8 cellular contexts compared by ENCODE assay signal in genomic region chr4:27048350-27049100, GRCh38.
DNase-seq lines count a peak whose midpoint lies in the region; ATAC-seq and TF ChIP-seq lines count a peak whose summit lies in the region.

No MANE protein-coding gene starts in this region.

- peaks cover 3% of the 10 kb centered on the region for H3K4me1 ChIP-seq in CD8-positive, alpha-beta T cell (ENCODE audit: insufficient read depth, low read length)

- peak; percentile 97 for TF ChIP-seq CTCF in CD8-positive, alpha-beta T cell (IDR thresholded peaks at IDR 0.05)
- TF ChIP-seq CTCF in GM20000 (IDR thresholded peaks at IDR 0.05; ENCODE audit: extremely low read depth, missing control alignments) (peak; percentile 32), chondrocyte (IDR thresholded peaks at IDR 0.05) (peak; percentile 94)

- DNase-seq in CD8-positive, alpha-beta T cell = no peak
- DNase-seq in GM20000 (ENCODE audit: low spot score) (peak; percentile 32), NCI-H774 (lab: John Stamatoyannopoulos, UW) (peak; percentile 33), chondrocyte (ENCODE audit: low spot score) (no peak), middle frontal gyrus (ENCODE audit: extremely low spot score, low spot score) (peak; percentile 20), HCEC 1CT (no peak)
- no peak for DNase-seq in activated T-helper 2 cell treated with anti-CD3 and anti-CD28 coated beads, Interferon-gamma antibody, Interleukin-2, Interleukin-4, amounts not matched to agents 10 μg/mL and 5 μg/mL and 100 μg/mL, durations not matched to agents 14 hours and 24 hours and 36 hours (ENCODE audit: low spot score)

- H3K4me1 Mint-ChIP-seq in CD8-positive, alpha-beta T cell (ENCODE audit: low read depth) = peaks cover 5% of the 10 kb centered on the region
- peaks cover 6% of the 10 kb centered on the region for H3K4me1 Mint-ChIP-seq in chondrocyte (ENCODE audit: low read depth)
- H3K4me1 Mint-ChIP-seq in activated T-helper 2 cell treated with anti-CD3 and anti-CD28 coated beads, Interferon-gamma antibody, Interleukin-2, Interleukin-4, amounts not matched to agents 10 μg/mL and 5 μg/mL and 100 μg/mL, durations not matched to agents 14 hours and 24 hours and 36 hours (ENCODE audit: low read depth) = peaks cover 3% of the 10 kb centered on the region
- H3K4me1 Mint-ChIP-seq in activated T-helper 17 cell treated with anti-CD3 and anti-CD28 coated beads, Interleukin-2, amount 50 U/mL, for 72 hours = no peaks in the 10 kb centered on the region

- POLR2A ChIA-PET in CD8-positive, alpha-beta T cell (lab: Charles Lee) = no interaction called here

- no peaks in the 10 kb centered on the region for H3K27me3 ChIP-seq in CD8-positive, alpha-beta T cell (ENCODE audit: insufficient read depth, low read length)

- no peaks in the 10 kb centered on the region for H3K9me3 ChIP-seq in CD8-positive, alpha-beta T cell (ENCODE audit: low read length)

- H3K27ac ChIP-seq in CD8-positive, alpha-beta T cell (ENCODE audit: low read depth, low read length) = no peak overlapping the region

- peaks cover 7% of the 10 kb centered on the region for H3K9me3 Mint-ChIP-seq in CD8-positive, alpha-beta T cell
- peaks cover 11% of the 10 kb centered on the region for H3K9me3 Mint-ChIP-seq in chondrocyte (ENCODE audit: low read depth)
- no peaks in the 10 kb centered on the region for H3K9me3 Mint-ChIP-seq in activated T-helper 2 cell treated with anti-CD3 and anti-CD28 coated beads, Interferon-gamma antibody, Interleukin-2, Interleukin-4, amounts not matched to agents 10 μg/mL and 5 μg/mL and 100 μg/mL, durations not matched to agents 14 hours and 24 hours and 36 hours
- peaks cover 4% of the 10 kb centered on the region for H3K9me3 Mint-ChIP-seq in activated T-helper 17 cell treated with anti-CD3 and anti-CD28 coated beads, Interleukin-2, amount 50 U/mL, for 72 hours

- peak overlapping the region; percentile 51 for H3K4me3 Mint-ChIP-seq in CD8-positive, alpha-beta T cell
- H3K4me3 Mint-ChIP-seq in chondrocyte (ENCODE audit: unreplicated experiment) = peak overlapping the region; percentile 31
- H3K4me3 Mint-ChIP-seq in activated T-helper 2 cell treated with anti-CD3 and anti-CD28 coated beads, Interferon-gamma antibody, Interleukin-2, Interleukin-4, amounts not matched to agents 10 μg/mL and 5 μg/mL and 100 μg/mL, durations not matched to agents 14 hours and 24 hours and 36 hours (ENCODE audit: low read depth) = no peak overlapping the region
- no peak overlapping the region for H3K4me3 Mint-ChIP-seq in activated T-helper 17 cell treated with anti-CD3 and anti-CD28 coated beads, Interleukin-2, amount 50 U/mL, for 72 hours

- intact Hi-C loops in CD8-positive, alpha-beta T cell (cut with DNase I, micrococcal nuclease) = no loop called here
- intact Hi-C loops in activated T-helper 2 cell treated with anti-CD3 and anti-CD28 coated beads, Interferon-gamma antibody, Interleukin-2, Interleukin-4, amounts not matched to agents 10 μg/mL and 5 μg/mL and 100 μg/mL, durations not matched to agents 14 hours and 24 hours and 36 hours (cut with micrococcal nuclease) = loop anchor here (5.0 kb wide), 1 partner anchor 269 kb away; no protein-coding TSS in a partner anchor

- no peaks in the 10 kb centered on the region for H3K36me3 ChIP-seq in CD8-positive, alpha-beta T cell (ENCODE audit: insufficient read depth, low read length)

- H3K36me3 Mint-ChIP-seq in CD8-positive, alpha-beta T cell = no peaks in the 10 kb centered on the region
- peaks cover 2% of the 10 kb centered on the region for H3K36me3 Mint-ChIP-seq in chondrocyte (ENCODE audit: low read depth)
- no peaks in the 10 kb centered on the region for H3K36me3 Mint-ChIP-seq in activated T-helper 2 cell treated with anti-CD3 and anti-CD28 coated beads, Interferon-gamma antibody, Interleukin-2, Interleukin-4, amounts not matched to agents 10 μg/mL and 5 μg/mL and 100 μg/mL, durations not matched to agents 14 hours and 24 hours and 36 hours (ENCODE audit: low read depth)
- H3K36me3 Mint-ChIP-seq in activated T-helper 17 cell treated with anti-CD3 and anti-CD28 coated beads, Interleukin-2, amount 50 U/mL, for 72 hours (ENCODE audit: low read depth) = no peaks in the 10 kb centered on the region

- ATAC-seq in CD8-positive, alpha-beta T cell = no peak
- ATAC-seq in activated T-helper 17 cell treated with anti-CD3 and anti-CD28 coated beads, Interleukin-2, amount 50 U/mL, for 72 hours (replicated peaks) = no peak

- H3K27ac Mint-ChIP-seq in CD8-positive, alpha-beta T cell = no peak overlapping the region
- no peak overlapping the region for H3K27ac Mint-ChIP-seq in chondrocyte (ENCODE audit: unreplicated experiment)
- no peak overlapping the region for H3K27ac Mint-ChIP-seq in activated T-helper 2 cell treated with anti-CD3 and anti-CD28 coated beads, Interferon-gamma antibody, Interleukin-2, Interleukin-4, amounts not matched to agents 10 μg/mL and 5 μg/mL and 100 μg/mL, durations not matched to agents 14 hours and 24 hours and 36 hours
- no peak overlapping the region for H3K27ac Mint-ChIP-seq in activated T-helper 17 cell treated with anti-CD3 and anti-CD28 coated beads, Interleukin-2, amount 50 U/mL, for 72 hours

- CTCF ChIA-PET in CD8-positive, alpha-beta T cell (lab: Charles Lee) = interaction anchor here (0.6 to 3.4 kb wide), 13 partner anchors 8 to 647 kb away, joined by 3 to 17 read pairs (median 4); no protein-coding TSS in a partner anchor

- H3K27me3 Mint-ChIP-seq in CD8-positive, alpha-beta T cell (ENCODE audit: low read depth) = peaks cover 52% of the 10 kb centered on the region
- peaks cover 64% of the 10 kb centered on the region for H3K27me3 Mint-ChIP-seq in chondrocyte (ENCODE audit: low read depth)
- peaks cover 43% of the 10 kb centered on the region for H3K27me3 Mint-ChIP-seq in activated T-helper 2 cell treated with anti-CD3 and anti-CD28 coated beads, Interferon-gamma antibody, Interleukin-2, Interleukin-4, amounts not matched to agents 10 μg/mL and 5 μg/mL and 100 μg/mL, durations not matched to agents 14 hours and 24 hours and 36 hours (ENCODE audit: low read depth)
- peaks cover 41% of the 10 kb centered on the region for H3K27me3 Mint-ChIP-seq in activated T-helper 17 cell treated with anti-CD3 and anti-CD28 coated beads, Interleukin-2, amount 50 U/mL, for 72 hours

- H3K4me3 ChIP-seq in CD8-positive, alpha-beta T cell (ENCODE audit: low read depth, low read length) = no peak overlapping the region

Comparison
In these comparisons a context has a peak if more than half of its experiments do, and no peak if none do; other contexts are left out.
1. DNase-seq: peak in GM20000 (single experiment), NCI-H774 (single experiment) and middle frontal gyrus (single experiment); none in CD8-positive, alpha-beta T cell (0 of 7), chondrocyte (single experiment), activated T-helper 2 cell treated with anti-CD3 and anti-CD28 coated beads, Interferon-gamma antibody, Interleukin-2, Interleukin-4, amounts not matched to agents 10 μg/mL and 5 μg/mL and 100 μg/mL, durations not matched to agents 14 hours and 24 hours and 36 hours (single experiment) and HCEC 1CT (single experiment).
2. H3K4me3 Mint-ChIP-seq: peak in CD8-positive, alpha-beta T cell (single experiment) and chondrocyte (single experiment); none in activated T-helper 2 cell treated with anti-CD3 and anti-CD28 coated beads, Interferon-gamma antibody, Interleukin-2, Interleukin-4, amounts not matched to agents 10 μg/mL and 5 μg/mL and 100 μg/mL, durations not matched to agents 14 hours and 24 hours and 36 hours (single experiment) and activated T-helper 17 cell treated with anti-CD3 and anti-CD28 coated beads, Interleukin-2, amount 50 U/mL, for 72 hours (single experiment).
3. CTCF ChIP-seq: peak in every context shown above with its lines; median percentile 97 in CD8-positive, alpha-beta T cell; 94 in chondrocyte; 32 in GM20000.